Comparison of ENCODE assay signal across 11 cellular contexts in the genomic region with DNA sequence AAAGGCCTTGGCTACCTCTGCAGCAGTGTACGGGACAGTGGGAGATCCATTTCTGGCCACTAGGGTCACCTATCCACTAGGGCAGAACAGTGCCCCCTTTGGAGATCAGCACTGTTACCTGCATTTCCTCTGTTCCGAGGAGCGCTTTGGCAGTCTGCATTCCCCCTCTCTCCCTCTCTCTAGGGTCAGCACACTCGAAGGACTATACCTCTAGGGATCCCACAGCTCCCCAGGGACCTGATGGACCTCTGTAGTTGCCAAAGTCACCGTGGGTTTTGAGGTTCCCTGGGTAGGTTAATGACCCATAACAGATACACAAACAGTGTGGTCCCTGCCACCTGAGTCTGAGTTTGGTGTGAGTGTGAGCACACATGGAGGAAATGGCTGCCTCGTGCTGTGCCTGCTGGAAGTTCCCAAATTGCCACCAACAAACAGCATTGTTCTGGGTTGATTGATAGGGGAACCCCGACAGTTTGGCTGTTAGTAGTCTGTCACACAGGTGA.
A peak's percentile ranks its signal among the peaks of the same experiment; 100 is the strongest.
DNase-seq lines count a peak whose midpoint lies in the region; ATAC-seq and TF ChIP-seq lines count a peak whose summit lies in the region.
"Had no signal": no experiment of that assay in that cellular context is flagged by ENCODE, and none has a peak within 500 bp of the region (broad histone marks: within the 10 kb centered on the region; RNA-seq: fewer than 3 reads in every experiment).

No MANE protein-coding gene starts in this region.

- no peaks in the 10 kb centered on the region for H3K4me1 Mint-ChIP-seq in activated T-cell treated with anti-CD3 and anti-CD28 coated beads, Interleukin-2, amount 50 U/mL, for 4 hours (ENCODE audit: low read depth)
- H3K4me1 Mint-ChIP-seq: nephron had no signal

- in situ Hi-C loops in mammary epithelial cell (cut with MboI; ENCODE audit: low sequenced_read_pairs in 2 of 2) (no loop called here), gastrocnemius medialis (cut with MboI; ENCODE audit: low sequenced_read_pairs in 4 of 4) (no loop called here)

- H3K27me3 Mint-ChIP-seq in activated T-cell treated with anti-CD3 and anti-CD28 coated beads, Interleukin-2, amount 50 U/mL, for 4 hours (ENCODE audit: low read depth) = no peaks in the 10 kb centered on the region

- H3K27ac ChIP-seq in mammary epithelial cell (ENCODE audit: insufficient read depth, low read depth, low read length) = no peak overlapping the region
- H3K27ac ChIP-seq in suprapubic skin = no peak overlapping the region
- no peak overlapping the region for H3K27ac ChIP-seq in gastrocnemius medialis
- H3K27ac ChIP-seq: SJCRH30 had no signal

- no peak overlapping the region for H3K4me2 ChIP-seq in mammary epithelial cell (ENCODE audit: insufficient read depth, low read depth, low read length)

- H3K27me3 ChIP-seq in mammary epithelial cell (ENCODE audit: insufficient read depth, low read length) (no peaks in the 10 kb centered on the region), suprapubic skin (no peaks in the 10 kb centered on the region), gastrocnemius medialis (no peaks in the 10 kb centered on the region)
- H3K27me3 ChIP-seq: SJCRH30 had no signal

- H3K4me3 Mint-ChIP-seq in activated T-cell treated with anti-CD3 and anti-CD28 coated beads, Interleukin-2, amount 50 U/mL, for 4 hours = no peak overlapping the region
- H3K4me3 Mint-ChIP-seq: CD8-positive, alpha-beta T cell; nephron had no signal

- ATAC-seq in GM19455 (IDR thresholded peaks at IDR 0.05; ENCODE audit: unreplicated experiment) = peak; percentile 47
- ATAC-seq in HG03196 (IDR thresholded peaks at IDR 0.05; ENCODE audit: unreplicated experiment) = peak; percentile 38
- no peak for ATAC-seq in gastrocnemius medialis
- ATAC-seq in activated T-cell treated with anti-CD3 and anti-CD28 coated beads, Interleukin-2, amount 50 U/mL, for 4 hours = no peak
- ATAC-seq: CD8-positive, alpha-beta T cell had no signal

- 100% methylated on average over 7 of the region's 7 CpGs for WGBS in mammary epithelial cell (ENCODE audit: low coverage, missing lambda C conversion rate)
- 77% methylated on average over 7 of the region's 7 CpGs for WGBS in suprapubic skin

- peak; percentile 26 to 36 for TF ChIP-seq CTCF in mammary epithelial cell (conservative IDR thresholded peaks at IDR 0.05 in 1 of 2, IDR thresholded peaks at IDR 0.05 in 1 of 2; ENCODE audit: extremely low read depth in 1 of 2, insufficient read depth in 1 of 2, low read depth in 1 of 2, low read length in 2 of 2)
- TF ChIP-seq CTCF in suprapubic skin (IDR thresholded peaks at IDR 0.05) = no peak
- no peak for TF ChIP-seq CTCF in gastrocnemius medialis (IDR thresholded peaks at IDR 0.05 in 4 of 5, conservative IDR thresholded peaks at IDR 0.05 in 1 of 5)

- H3K9ac ChIP-seq in mammary epithelial cell (ENCODE audit: insufficient read depth, low read length) = no peak overlapping the region

- H3K9me3 Mint-ChIP-seq in activated T-cell treated with anti-CD3 and anti-CD28 coated beads, Interleukin-2, amount 50 U/mL, for 4 hours = peaks cover 9% of the 10 kb centered on the region

- intact Hi-C loops in mammary epithelial cell (cut with micrococcal nuclease) = loop anchor here (2.0 to 10.0 kb wide), 3 partner anchors 100 to 1059 kb away; a partner anchor contains a TSS
- intact Hi-C loops in gastrocnemius medialis (cut with DNase I; ENCODE audit: low total_unique reads) = no loop called here

- H3K4me1 ChIP-seq in mammary epithelial cell (ENCODE audit: insufficient read depth, low read length) (peaks cover 13% of the 10 kb centered on the region), suprapubic skin (no peaks in the 10 kb centered on the region), gastrocnemius medialis (no peaks in the 10 kb centered on the region)
- H3K4me1 ChIP-seq: SJCRH30 had no signal

- H3K36me3 ChIP-seq in mammary epithelial cell (ENCODE audit: insufficient read depth, low read length) (no peaks in the 10 kb centered on the region), suprapubic skin (no peaks in the 10 kb centered on the region), gastrocnemius medialis (no peaks in the 10 kb centered on the region)
- H3K36me3 ChIP-seq: SJCRH30 had no signal

- H3K79me2 ChIP-seq in mammary epithelial cell (ENCODE audit: insufficient read depth, low read length) = no peaks in the 10 kb centered on the region

- no peak for TF ChIP-seq POLR2A in suprapubic skin (IDR thresholded peaks at IDR 0.05)
- no peak for TF ChIP-seq POLR2A in gastrocnemius medialis (IDR thresholded peaks at IDR 0.05)

- H3K36me3 Mint-ChIP-seq in activated T-cell treated with anti-CD3 and anti-CD28 coated beads, Interleukin-2, amount 50 U/mL, for 4 hours (ENCODE audit: insufficient read depth) = no peaks in the 10 kb centered on the region
- H3K36me3 Mint-ChIP-seq: CD8-positive, alpha-beta T cell had no signal

- TF ChIP-seq EP300 in suprapubic skin (IDR thresholded peaks at IDR 0.05) = no peak

- H2AFZ ChIP-seq in mammary epithelial cell (ENCODE audit: low read depth, low read length) = no peak overlapping the region

- H4K20me1 ChIP-seq in mammary epithelial cell (ENCODE audit: insufficient read depth, low read length) = no peaks in the 10 kb centered on the region

- H3K9me3 ChIP-seq in mammary epithelial cell (replicated peaks; ENCODE audit: insufficient read depth, low read length) = peaks cover 2% of the 10 kb centered on the region
- no peaks in the 10 kb centered on the region for H3K9me3 ChIP-seq in suprapubic skin
- no peaks in the 10 kb centered on the region for H3K9me3 ChIP-seq in gastrocnemius medialis
- H3K9me3 ChIP-seq: SJCRH30 had no signal

- CTCF ChIA-PET in mammary epithelial cell (lab: Charles Lee; ENCODE audit: low non-redundant PET) = interaction anchor here (0.5 to 0.7 kb wide), 2 partner anchors 9 to 1621 kb away, joined by 3 to 4 read pairs; no protein-coding TSS in a partner anchor

- dilution Hi-C loops in mammary epithelial cell (cut with HindIII; ENCODE audit: low sequenced_read_pairs) = no loop called here

- BruUV-seq in mammary epithelial cell (replicated peaks; lab: Mats Ljungman, UMichigan) = no TSS peak

- DNase-seq in DMS114 treated with DMSO at 0.1 percent for 48 hours (lab: John Stamatoyannopoulos, UW; ENCODE audit: unreplicated experiment) (peak; percentile 1), mammary epithelial cell (no peak), suprapubic skin (ENCODE audit: low spot score in 2 of 2) (no peak), gastrocnemius medialis (no peak)
- DNase-seq in stimulated activated CD4-positive, alpha-beta T cell treated with anti-CD3 and anti-CD28 coated beads, Interleukin-4, amount 100 ng/mL, for 24 hours = no peak
- no peak for DNase-seq in activated T-cell treated with anti-CD3 and anti-CD28 coated beads, Interleukin-2, amount 50 U/mL, for 4 hours

- H3K4me3 ChIP-seq in mammary epithelial cell (replicated peaks in 1 of 3; ENCODE audit: insufficient read depth in 1 of 3, low read depth in 2 of 3, low read length in 3 of 3) = no peak overlapping the region
- H3K4me3 ChIP-seq in suprapubic skin = no peak overlapping the region
- H3K4me3 ChIP-seq in gastrocnemius medialis = no peak overlapping the region
- H3K4me3 ChIP-seq: SJCRH30 had no signal

Comparison
In these comparisons a context has a peak if more than half of its experiments do, and no peak if none do; other contexts are left out.
1. ATAC-seq: peak in GM19455 (single experiment) and HG03196 (single experiment); none in gastrocnemius medialis (0 of 2) and activated T-cell treated with anti-CD3 and anti-CD28 coated beads, Interleukin-2, amount 50 U/mL, for 4 hours (0 of 2).
2. CTCF ChIP-seq: peak in mammary epithelial cell (2 of 2); none in suprapubic skin (0 of 2) and gastrocnemius medialis (0 of 5).